26 cellular contexts compared by ENCODE assay signal in the genomic region with DNA sequence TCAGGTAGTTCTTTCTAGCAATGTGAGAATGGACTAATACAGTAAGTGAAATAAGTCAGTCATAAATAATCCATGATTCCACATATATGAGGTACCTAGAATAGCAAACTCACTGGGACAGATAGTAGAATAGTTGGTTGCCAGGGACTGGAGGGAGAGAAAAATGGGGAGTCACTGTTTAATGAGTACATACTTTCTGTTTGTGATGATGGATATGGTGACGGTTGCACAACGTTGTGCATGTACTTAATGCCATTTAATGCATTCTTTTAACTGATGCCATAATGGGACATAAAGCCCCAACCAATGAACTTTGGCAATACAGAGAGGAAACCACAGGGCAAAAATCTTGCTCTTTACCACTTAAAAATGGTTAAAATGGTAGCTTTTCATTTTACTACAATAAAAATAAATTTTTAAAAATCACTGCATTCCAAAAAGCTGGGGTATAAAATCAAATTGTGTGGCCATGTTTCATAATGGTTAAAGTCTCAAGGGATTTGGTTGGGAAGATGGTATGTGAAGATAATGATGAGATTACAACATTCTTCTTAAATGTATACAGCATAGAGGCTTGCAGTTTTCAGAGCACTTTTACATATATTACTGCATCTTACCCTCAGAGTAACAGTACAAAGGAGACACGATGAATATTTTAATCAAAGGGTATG. TPM values are rescaled to one million over a fixed set of nuclear protein-coding genes. Genes with fewer than 3 reads are reported as not detected.
DNase-seq lines count a peak whose midpoint lies in the region; ATAC-seq and TF ChIP-seq lines count a peak whose summit lies in the region.
"Had no signal": no experiment of that assay in that cellular context is flagged by ENCODE, and none has a peak within 500 bp of the region (broad histone marks: within the 10 kb centered on the region; RNA-seq: fewer than 3 reads in every experiment).

No MANE protein-coding gene starts in this region.

- no peaks in the 10 kb centered on the region for H3K27me3 ChIP-seq in CD4-positive, alpha-beta T cell (ENCODE audit: control insufficient read depth, insufficient read depth, low read length)
- no peaks in the 10 kb centered on the region for H3K27me3 ChIP-seq in MM.1S (replicated peaks; ENCODE audit: insufficient read depth, low read length)
- H3K27me3 ChIP-seq: cardiac muscle cell, esophagus muscularis mucosa, left lung, transverse colon had no signal

- H3K4me2 ChIP-seq in MM.1S (ENCODE audit: low read depth, low read length), result no peak overlapping the region

- peaks cover 12% of the 10 kb centered on the region for H3K9me3 Mint-ChIP-seq in CD4-positive, alpha-beta T cell
- H3K9me3 Mint-ChIP-seq in type B pancreatic cell, result peaks cover 15% of the 10 kb centered on the region

- no peak for TF ChIP-seq CTCF in CD4-positive, alpha-beta T cell (IDR thresholded peaks at IDR 0.05)
- TF ChIP-seq CTCF in type B pancreatic cell (conservative IDR thresholded peaks at IDR 0.05) (no peak), MM.1S (IDR thresholded peaks at IDR 0.05; ENCODE audit: low read length) (no peak)

- POLR2A ChIA-PET in CD4-positive, alpha-beta T cell (lab: Charles Lee), result no interaction called here

- H3K4me1 Mint-ChIP-seq in CD4-positive, alpha-beta T cell (ENCODE audit: low read depth), result peaks cover 80% of the 10 kb centered on the region
- no peaks in the 10 kb centered on the region for H3K4me1 Mint-ChIP-seq in type B pancreatic cell (ENCODE audit: unreplicated experiment)

- H3K36me3 Mint-ChIP-seq in CD4-positive, alpha-beta T cell (ENCODE audit: low read depth), result peaks cover 87% of the 10 kb centered on the region
- peaks cover 57% of the 10 kb centered on the region for H3K36me3 Mint-ChIP-seq in type B pancreatic cell

- no peak for DNase-seq in CD4-positive, alpha-beta T cell
- DNase-seq in SK-N-MC (ENCODE audit: low read depth, low spot score) (peak; percentile 84), iris pigment epithelial cell (ENCODE audit: low read depth) (peak; percentile 53), type B pancreatic cell (ENCODE audit: extremely low spot score, unreplicated experiment) (no peak), HuH-7.5 (ENCODE audit: low spot score) (no peak), MM.1S (no peak)
- DNase-seq: activated B cell treated with CpG ODN at 0.5 μM for 24 hours; activated CD4-positive, alpha-beta T cell treated with anti-CD3 and anti-CD28 coated beads, Interleukin-2, amount 50 U/mL, for 48 hours; aorta; CD8-positive, alpha-beta T cell; cortex of kidney; DMS 273 treated with DMSO at 0.1 percent for 48 hours; left lung; naive B cell; NCI-H1092 treated with DMSO at 0.1 percent for 48 hours; NCI-H1930; NCI-H526; SHP77 treated with DMSO at 0.1 percent for 48 hours; stimulated activated CD4-positive, alpha-beta T cell treated with anti-CD3 and anti-CD28 coated beads, Interleukin-2, amount 100 ng/mL, for 24 hours; transverse colon had no signal

- no peak for ATAC-seq in CD4-positive, alpha-beta T cell (ENCODE audit: poor library complexity)
- no peak for ATAC-seq in HG03095 (IDR thresholded peaks at IDR 0.05; ENCODE audit: unreplicated experiment)
- ATAC-seq: CD8-positive, alpha-beta T cell; left lung; Panc1 had no signal

- CTCF ChIA-PET in CD4-positive, alpha-beta T cell (lab: Charles Lee), result no interaction called here

- intact Hi-C loops in CD4-positive, alpha-beta T cell (cut with DNase I, micrococcal nuclease), result no loop called here

- 0 out of 2 replicates have a peak, but pooled peaks cover 5% of the 10 kb centered on the region for H4K20me1 ChIP-seq in MM.1S (ENCODE audit: insufficient read depth, low read length)

- H3K27me3 Mint-ChIP-seq in CD4-positive, alpha-beta T cell, result no peaks in the 10 kb centered on the region
- no peaks in the 10 kb centered on the region for H3K27me3 Mint-ChIP-seq in type B pancreatic cell
- H3K27me3 Mint-ChIP-seq: activated B cell treated with CpG ODN at 0.5 μM for 24 hours; activated naive CD4-positive, alpha-beta T cell treated with anti-CD3 and anti-CD28 coated beads, Interleukin-2, amount 50 U/mL, for 24 hours; naive B cell had no signal

- peaks cover 13% of the 10 kb centered on the region for H3K4me1 ChIP-seq in MM.1S (ENCODE audit: low read length)
- H3K4me1 ChIP-seq: esophagus muscularis mucosa, transverse colon had no signal

- H3K9ac ChIP-seq in SK-N-MC (ENCODE audit: insufficient read length), result no peak overlapping the region
- no peak overlapping the region for H3K9ac ChIP-seq in MM.1S (ENCODE audit: low read length)

- peaks cover 9% of the 10 kb centered on the region for H3K9me3 ChIP-seq in CD4-positive, alpha-beta T cell (ENCODE audit: control insufficient read depth, low read length)
- peaks cover 12% of the 10 kb centered on the region for H3K9me3 ChIP-seq in SK-N-MC (ENCODE audit: low read depth, low read length)
- no peaks in the 10 kb centered on the region for H3K9me3 ChIP-seq in MM.1S (replicated peaks; ENCODE audit: insufficient read depth, low read length)
- H3K9me3 ChIP-seq: transverse colon had no signal

- peaks cover 97% of the 10 kb centered on the region for H3K79me2 ChIP-seq in MM.1S (ENCODE audit: low read length)

- H2AFZ ChIP-seq in MM.1S (ENCODE audit: low read length), result no peak overlapping the region

- no peak overlapping the region for H3K4me3 Mint-ChIP-seq in CD4-positive, alpha-beta T cell
- H3K4me3 Mint-ChIP-seq in type B pancreatic cell, result no peak overlapping the region
- H3K4me3 Mint-ChIP-seq: activated B cell treated with CpG ODN at 0.5 μM for 24 hours; activated naive CD4-positive, alpha-beta T cell treated with anti-CD3 and anti-CD28 coated beads, Interleukin-2, amount 50 U/mL, for 24 hours; CD8-positive, alpha-beta T cell; mesothelial cell of epicardium had no signal

- H3K27ac ChIP-seq in CD4-positive, alpha-beta T cell (ENCODE audit: low read depth, low read length), result no peak overlapping the region
- H3K27ac ChIP-seq in SK-N-MC, result peak overlapping the region; percentile 67
- H3K27ac ChIP-seq in MM.1S (ENCODE audit: low read length), result no peak overlapping the region
- H3K27ac ChIP-seq: cardiac muscle cell, esophagus muscularis mucosa, transverse colon had no signal

- peak overlapping the region; percentile 4 for H3K27ac Mint-ChIP-seq in CD4-positive, alpha-beta T cell
- peak overlapping the region; percentile 0 for H3K27ac Mint-ChIP-seq in type B pancreatic cell
- H3K27ac Mint-ChIP-seq: activated naive CD4-positive, alpha-beta T cell treated with anti-CD3 and anti-CD28 coated beads, Interleukin-2, amount 50 U/mL, for 24 hours; CD8-positive, alpha-beta T cell; mesothelial cell of epicardium had no signal

- H3K36me3 ChIP-seq in SK-N-MC (ENCODE audit: insufficient read depth, low read length) (peaks cover 21% of the 10 kb centered on the region), MM.1S (replicated peaks; ENCODE audit: insufficient read depth, low read length) (peaks cover 12% of the 10 kb centered on the region; the same call in 1 of the 2 replicates)
- H3K36me3 ChIP-seq: transverse colon had no signal

- H3F3A ChIP-seq in MM.1S (ENCODE audit: insufficient read depth, low read length), result 0 out of 2 replicates have a peak, but pooled peaks cover 6% of the 10 kb centered on the region

- peak overlapping the region; percentile 17 for H3K4me3 ChIP-seq in SK-N-MC
- no peak overlapping the region for H3K4me3 ChIP-seq in MM.1S (ENCODE audit: low read length)
- H3K4me3 ChIP-seq: cardiac muscle cell, esophagus muscularis mucosa, left lung, transverse colon had no signal

- no peaks in the 10 kb centered on the region for H3K9me2 ChIP-seq in MM.1S (replicated peaks; ENCODE audit: insufficient read depth, low read length)

RNA-seq across cellular contexts. Expression of gene ADAM10, which starts 45.2 kb away (rescaled TPM):
- total RNA-seq in CD4-positive, alpha-beta T cell, result 10 to 100 TPM; 70.5 to 80.4 TPM
- total RNA-seq in type B pancreatic cell (ENCODE audit: low replicate concordance), result 228 and 438 TPM in 2 replicates

Comparison
In these comparisons a context has a peak if more than half of its experiments do, and no peak if none do; other contexts are left out.
1. DNase-seq: peak in SK-N-MC (single experiment) and iris pigment epithelial cell (single experiment); none in CD4-positive, alpha-beta T cell (0 of 10), type B pancreatic cell (single experiment), HuH-7.5 (single experiment) and MM.1S (single experiment).